In the genomic region with DNA sequence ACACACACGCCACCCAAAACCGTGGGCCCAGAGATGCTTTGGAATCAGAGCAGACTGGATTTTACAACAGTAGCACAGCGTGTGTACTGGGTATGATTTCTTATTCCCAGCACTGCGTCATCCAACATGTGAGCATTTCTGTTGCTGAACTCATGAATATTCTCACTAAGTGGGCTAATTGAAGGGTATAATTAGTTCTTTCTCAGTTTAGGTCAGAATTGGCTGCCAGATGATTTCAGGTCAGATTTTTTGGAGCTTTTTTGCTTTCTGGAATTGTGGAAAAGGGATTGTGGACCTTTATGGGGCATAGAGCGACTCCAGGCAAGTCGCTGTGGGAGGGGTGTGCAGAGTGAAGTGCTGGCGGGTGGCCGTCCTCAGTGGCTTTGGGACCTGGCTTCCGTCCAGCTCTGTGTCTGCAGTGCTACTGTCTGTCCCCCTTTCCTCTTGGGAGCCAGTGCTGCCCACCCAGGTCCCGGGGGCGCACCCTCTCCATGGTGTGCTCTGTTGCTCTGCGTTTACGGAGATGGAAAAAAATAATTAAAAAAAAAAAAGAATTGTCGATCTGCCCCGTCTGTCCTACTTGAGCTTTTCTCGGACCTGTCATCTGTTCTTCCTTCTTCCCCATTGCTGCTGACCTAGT, we compare ENCODE assay signal across 1 cellular context.
TF ChIP-seq lines count a peak whose summit lies in the region.

No MANE protein-coding gene starts in this region.

TF ChIP-seq in WTC11, 78 proteins besides CTCF, POLR2A, EP300 and RAD21:
- no peak for TF ChIP-seq SMAD4 (CRISPR knock-in tag; IDR thresholded peaks at IDR 0.05)
- TF ChIP-seq, protein P1, sequence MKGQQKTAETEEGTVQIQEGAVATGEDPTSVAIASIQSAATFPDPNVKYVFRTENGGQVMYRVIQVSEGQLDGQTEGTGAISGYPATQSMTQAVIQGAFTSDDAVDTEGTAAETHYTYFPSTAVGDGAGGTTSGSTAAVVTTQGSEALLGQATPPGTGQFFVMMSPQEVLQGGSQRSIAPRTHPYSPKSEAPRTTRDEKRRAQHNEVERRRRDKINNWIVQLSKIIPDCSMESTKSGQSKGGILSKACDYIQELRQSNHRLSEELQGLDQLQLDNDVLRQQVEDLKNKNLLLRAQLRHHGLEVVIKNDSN (CRISPR knock-in tag; IDR thresholded peaks at IDR 0.05) = no peak
- TF ChIP-seq, protein P2, sequence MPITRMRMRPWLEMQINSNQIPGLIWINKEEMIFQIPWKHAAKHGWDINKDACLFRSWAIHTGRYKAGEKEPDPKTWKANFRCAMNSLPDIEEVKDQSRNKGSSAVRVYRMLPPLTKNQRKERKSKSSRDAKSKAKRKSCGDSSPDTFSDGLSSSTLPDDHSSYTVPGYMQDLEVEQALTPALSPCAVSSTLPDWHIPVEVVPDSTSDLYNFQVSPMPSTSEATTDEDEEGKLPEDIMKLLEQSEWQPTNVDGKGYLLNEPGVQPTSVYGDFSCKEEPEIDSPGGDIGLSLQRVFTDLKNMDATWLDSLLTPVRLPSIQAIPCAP (CRISPR knock-in tag; IDR thresholded peaks at IDR 0.05) = no peak
